ENCODE assay signal across 1 cellular context in genomic region chr2:238263204-238264071, GRCh38.
A peak's percentile ranks its signal among the peaks of the same experiment; 100 is the strongest.
TF ChIP-seq lines count a peak whose summit lies in the region.

No MANE protein-coding gene starts in this region.

TF ChIP-seq in HepG2, 621 proteins besides CTCF, POLR2A, EP300 and RAD21 (continued from another document and continues in another):
- TF ChIP-seq ZKSCAN5 (CRISPR knock-in tag; IDR thresholded peaks at IDR 0.05) (no peak), MXD3 (CRISPR knock-in tag; IDR thresholded peaks at IDR 0.05) (no peak), KDM2A (CRISPR knock-in tag; IDR thresholded peaks at IDR 0.05; ENCODE audit: borderline replicate concordance, low read depth) (peak; percentile 84; the same call in 1 of the 2 replicates), TERF1 (CRISPR knock-in tag; IDR thresholded peaks at IDR 0.05) (no peak), ZNF354B (CRISPR knock-in tag; IDR thresholded peaks at IDR 0.05) (no peak), CHD2 (IDR thresholded peaks at IDR 0.05; ENCODE audit: low read depth, low read length) (peak; percentile 80), BORCS8-MEF2B (CRISPR knock-in tag; IDR thresholded peaks at IDR 0.05) (peak; percentile 64; the same call in 1 of the 2 replicates), SKIL (CRISPR knock-in tag; IDR thresholded peaks at IDR 0.05; ENCODE audit: borderline replicate concordance) (no peak), NBN (conservative IDR thresholded peaks at IDR 0.05) (no peak), ZNF160 (CRISPR knock-in tag; IDR thresholded peaks at IDR 0.05) (no peak), SMAD1 (CRISPR knock-in tag; IDR thresholded peaks at IDR 0.05; ENCODE audit: borderline replicate concordance, low read depth) (no peak), GFI1 (CRISPR knock-in tag; IDR thresholded peaks at IDR 0.05; ENCODE audit: borderline replicate concordance) (no peak), NFYB (CRISPR knock-in tag; IDR thresholded peaks at IDR 0.05) (no peak), EED (CRISPR knock-in tag; IDR thresholded peaks at IDR 0.05) (no peak), ZNF883 (CRISPR knock-in tag; IDR thresholded peaks at IDR 0.05; ENCODE audit: not compliant biosample characterization) (no peak), ZNF589 (CRISPR knock-in tag; conservative IDR thresholded peaks at IDR 0.05) (no peak), ZNF512B (CRISPR knock-in tag; IDR thresholded peaks at IDR 0.05; ENCODE audit: borderline replicate concordance) (no peak), BCL6 (CRISPR knock-in tag; IDR thresholded peaks at IDR 0.05) (no peak; the same call in none of the 2 replicates), SRF (IDR thresholded peaks at IDR 0.05; ENCODE audit: low read depth, low read length) (no peak), NFKBIZ (CRISPR knock-in tag; IDR thresholded peaks at IDR 0.05) (0 out of 2 replicates have a peak, but pooled peaks have one; percentile 57), DR1 (CRISPR knock-in tag; IDR thresholded peaks at IDR 0.05) (no peak), ZNF891 (CRISPR knock-in tag; IDR thresholded peaks at IDR 0.05) (no peak), ZSCAN29 (CRISPR knock-in tag; conservative IDR thresholded peaks at IDR 0.05) (peak; percentile 81; the same call in 1 of the 2 replicates), ZNF333 (CRISPR knock-in tag; IDR thresholded peaks at IDR 0.05; ENCODE audit: borderline replicate concordance) (no peak), ZNF879 (CRISPR knock-in tag; IDR thresholded peaks at IDR 0.05) (no peak), TEAD2 (CRISPR knock-in tag; IDR thresholded peaks at IDR 0.05) (no peak), ZMYM4 (CRISPR knock-in tag; IDR thresholded peaks at IDR 0.05) (peak; percentile 75; the same call in 1 of the 2 replicates), MXD4 (CRISPR knock-in tag; IDR thresholded peaks at IDR 0.05) (no peak), NCOA2 (CRISPR knock-in tag; IDR thresholded peaks at IDR 0.05) (peak; percentile 56), NCOR1 (IDR thresholded peaks at IDR 0.05; ENCODE audit: borderline replicate concordance, low read length) (peak; percentile 92), ZNF746 (CRISPR knock-in tag; IDR thresholded peaks at IDR 0.05) (peak; percentile 42; the same call in 1 of the 2 replicates), PHF8 (CRISPR knock-in tag; IDR thresholded peaks at IDR 0.05) (peak; percentile 25; the same call in 1 of the 2 replicates), ZNF670 (CRISPR knock-in tag; IDR thresholded peaks at IDR 0.05; ENCODE audit: borderline replicate concordance) (no peak), ZZZ3 (CRISPR knock-in tag; IDR thresholded peaks at IDR 0.05; ENCODE audit: borderline replicate concordance) (peak; percentile 80), ZNF737 (CRISPR knock-in tag; IDR thresholded peaks at IDR 0.05; ENCODE audit: borderline replicate concordance) (no peak), MTF1 (CRISPR knock-in tag; IDR thresholded peaks at IDR 0.05) (peak; percentile 47; the same call in 1 of the 2 replicates), NR2F6 (IDR thresholded peaks at IDR 0.05) (peak; percentile 41; the same call in 1 of the 2 replicates), NR2F6 (CRISPR knock-in tag; IDR thresholded peaks at IDR 0.05) (peak; percentile 77; the same call in 1 of the 2 replicates), SRSF1 (optimal IDR thresholded peaks at IDR 0.05; ENCODE audit: low read depth, low read length) (no peak), ZSCAN31 (CRISPR knock-in tag; IDR thresholded peaks at IDR 0.05; ENCODE audit: low read depth) (peak; percentile 68; the same call in 1 of the 2 replicates), CENPBD1 (CRISPR knock-in tag; IDR thresholded peaks at IDR 0.05; ENCODE audit: borderline replicate concordance, low read depth) (no peak)
- TF ChIP-seq, protein P1, sequence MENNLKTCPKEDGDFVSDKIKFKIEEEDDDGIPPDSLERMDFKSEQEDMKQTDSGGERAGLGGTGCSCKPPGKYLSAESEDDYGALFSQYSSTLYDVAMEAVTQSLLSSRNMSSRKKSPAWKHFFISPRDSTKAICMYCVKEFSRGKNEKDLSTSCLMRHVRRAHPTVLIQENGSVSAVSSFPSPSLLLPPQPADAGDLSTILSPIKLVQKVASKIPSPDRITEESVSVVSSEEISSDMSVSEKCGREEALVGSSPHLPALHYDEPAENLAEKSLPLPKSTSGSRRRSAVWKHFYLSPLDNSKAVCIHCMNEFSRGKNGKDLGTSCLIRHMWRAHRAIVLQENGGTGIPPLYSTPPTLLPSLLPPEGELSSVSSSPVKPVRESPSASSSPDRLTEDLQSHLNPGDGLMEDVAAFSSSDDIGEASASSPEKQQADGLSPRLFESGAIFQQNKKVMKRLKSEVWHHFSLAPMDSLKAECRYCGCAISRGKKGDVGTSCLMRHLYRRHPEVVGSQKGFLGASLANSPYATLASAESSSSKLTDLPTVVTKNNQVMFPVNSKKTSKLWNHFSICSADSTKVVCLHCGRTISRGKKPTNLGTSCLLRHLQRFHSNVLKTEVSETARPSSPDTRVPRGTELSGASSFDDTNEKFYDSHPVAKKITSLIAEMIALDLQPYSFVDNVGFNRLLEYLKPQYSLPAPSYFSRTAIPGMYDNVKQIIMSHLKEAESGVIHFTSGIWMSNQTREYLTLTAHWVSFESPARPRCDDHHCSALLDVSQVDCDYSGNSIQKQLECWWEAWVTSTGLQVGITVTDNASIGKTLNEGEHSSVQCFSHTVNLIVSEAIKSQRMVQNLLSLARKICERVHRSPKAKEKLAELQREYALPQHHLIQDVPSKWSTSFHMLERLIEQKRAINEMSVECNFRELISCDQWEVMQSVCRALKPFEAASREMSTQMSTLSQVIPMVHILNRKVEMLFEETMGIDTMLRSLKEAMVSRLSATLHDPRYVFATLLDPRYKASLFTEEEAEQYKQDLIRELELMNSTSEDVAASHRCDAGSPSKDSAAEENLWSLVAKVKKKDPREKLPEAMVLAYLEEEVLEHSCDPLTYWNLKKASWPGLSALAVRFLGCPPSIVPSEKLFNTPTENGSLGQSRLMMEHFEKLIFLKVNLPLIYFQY (CRISPR knock-in tag; IDR thresholded peaks at IDR 0.05; ENCODE audit: borderline replicate concordance), result peak; percentile 54; the same call in 1 of the 2 replicates
- TF ChIP-seq, protein P2, sequence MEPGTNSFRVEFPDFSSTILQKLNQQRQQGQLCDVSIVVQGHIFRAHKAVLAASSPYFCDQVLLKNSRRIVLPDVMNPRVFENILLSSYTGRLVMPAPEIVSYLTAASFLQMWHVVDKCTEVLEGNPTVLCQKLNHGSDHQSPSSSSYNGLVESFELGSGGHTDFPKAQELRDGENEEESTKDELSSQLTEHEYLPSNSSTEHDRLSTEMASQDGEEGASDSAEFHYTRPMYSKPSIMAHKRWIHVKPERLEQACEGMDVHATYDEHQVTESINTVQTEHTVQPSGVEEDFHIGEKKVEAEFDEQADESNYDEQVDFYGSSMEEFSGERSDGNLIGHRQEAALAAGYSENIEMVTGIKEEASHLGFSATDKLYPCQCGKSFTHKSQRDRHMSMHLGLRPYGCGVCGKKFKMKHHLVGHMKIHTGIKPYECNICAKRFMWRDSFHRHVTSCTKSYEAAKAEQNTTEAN (CRISPR knock-in tag; conservative IDR thresholded peaks at IDR 0.05), result peak; percentile 54; the same call in 1 of the 2 replicates
- TF ChIP-seq, protein P3, sequence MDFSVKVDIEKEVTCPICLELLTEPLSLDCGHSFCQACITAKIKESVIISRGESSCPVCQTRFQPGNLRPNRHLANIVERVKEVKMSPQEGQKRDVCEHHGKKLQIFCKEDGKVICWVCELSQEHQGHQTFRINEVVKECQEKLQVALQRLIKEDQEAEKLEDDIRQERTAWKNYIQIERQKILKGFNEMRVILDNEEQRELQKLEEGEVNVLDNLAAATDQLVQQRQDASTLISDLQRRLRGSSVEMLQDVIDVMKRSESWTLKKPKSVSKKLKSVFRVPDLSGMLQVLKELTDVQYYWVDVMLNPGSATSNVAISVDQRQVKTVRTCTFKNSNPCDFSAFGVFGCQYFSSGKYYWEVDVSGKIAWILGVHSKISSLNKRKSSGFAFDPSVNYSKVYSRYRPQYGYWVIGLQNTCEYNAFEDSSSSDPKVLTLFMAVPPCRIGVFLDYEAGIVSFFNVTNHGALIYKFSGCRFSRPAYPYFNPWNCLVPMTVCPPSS (IDR thresholded peaks at IDR 0.05), result no peak
- TF ChIP-seq, protein P4, sequence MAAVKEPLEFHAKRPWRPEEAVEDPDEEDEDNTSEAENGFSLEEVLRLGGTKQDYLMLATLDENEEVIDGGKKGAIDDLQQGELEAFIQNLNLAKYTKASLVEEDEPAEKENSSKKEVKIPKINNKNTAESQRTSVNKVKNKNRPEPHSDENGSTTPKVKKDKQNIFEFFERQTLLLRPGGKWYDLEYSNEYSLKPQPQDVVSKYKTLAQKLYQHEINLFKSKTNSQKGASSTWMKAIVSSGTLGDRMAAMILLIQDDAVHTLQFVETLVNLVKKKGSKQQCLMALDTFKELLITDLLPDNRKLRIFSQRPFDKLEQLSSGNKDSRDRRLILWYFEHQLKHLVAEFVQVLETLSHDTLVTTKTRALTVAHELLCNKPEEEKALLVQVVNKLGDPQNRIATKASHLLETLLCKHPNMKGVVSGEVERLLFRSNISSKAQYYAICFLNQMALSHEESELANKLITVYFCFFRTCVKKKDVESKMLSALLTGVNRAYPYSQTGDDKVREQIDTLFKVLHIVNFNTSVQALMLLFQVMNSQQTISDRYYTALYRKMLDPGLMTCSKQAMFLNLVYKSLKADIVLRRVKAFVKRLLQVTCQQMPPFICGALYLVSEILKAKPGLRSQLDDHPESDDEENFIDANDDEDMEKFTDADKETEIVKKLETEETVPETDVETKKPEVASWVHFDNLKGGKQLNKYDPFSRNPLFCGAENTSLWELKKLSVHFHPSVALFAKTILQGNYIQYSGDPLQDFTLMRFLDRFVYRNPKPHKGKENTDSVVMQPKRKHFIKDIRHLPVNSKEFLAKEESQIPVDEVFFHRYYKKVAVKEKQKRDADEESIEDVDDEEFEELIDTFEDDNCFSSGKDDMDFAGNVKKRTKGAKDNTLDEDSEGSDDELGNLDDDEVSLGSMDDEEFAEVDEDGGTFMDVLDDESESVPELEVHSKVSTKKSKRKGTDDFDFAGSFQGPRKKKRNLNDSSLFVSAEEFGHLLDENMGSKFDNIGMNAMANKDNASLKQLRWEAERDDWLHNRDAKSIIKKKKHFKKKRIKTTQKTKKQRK (IDR thresholded peaks at IDR 0.05; ENCODE audit: low read length), result no peak
